In genomic region chr15:75065467-75065850, GRCh38 we compare ENCODE assay signal across 1 cellular context.
TF ChIP-seq lines count a peak whose summit lies in the region.

No MANE protein-coding gene starts in this region.

TF ChIP-seq in HepG2, 621 proteins besides CTCF, POLR2A, EP300 and RAD21 (continued from another document):
- TF ChIP-seq, protein P1, sequence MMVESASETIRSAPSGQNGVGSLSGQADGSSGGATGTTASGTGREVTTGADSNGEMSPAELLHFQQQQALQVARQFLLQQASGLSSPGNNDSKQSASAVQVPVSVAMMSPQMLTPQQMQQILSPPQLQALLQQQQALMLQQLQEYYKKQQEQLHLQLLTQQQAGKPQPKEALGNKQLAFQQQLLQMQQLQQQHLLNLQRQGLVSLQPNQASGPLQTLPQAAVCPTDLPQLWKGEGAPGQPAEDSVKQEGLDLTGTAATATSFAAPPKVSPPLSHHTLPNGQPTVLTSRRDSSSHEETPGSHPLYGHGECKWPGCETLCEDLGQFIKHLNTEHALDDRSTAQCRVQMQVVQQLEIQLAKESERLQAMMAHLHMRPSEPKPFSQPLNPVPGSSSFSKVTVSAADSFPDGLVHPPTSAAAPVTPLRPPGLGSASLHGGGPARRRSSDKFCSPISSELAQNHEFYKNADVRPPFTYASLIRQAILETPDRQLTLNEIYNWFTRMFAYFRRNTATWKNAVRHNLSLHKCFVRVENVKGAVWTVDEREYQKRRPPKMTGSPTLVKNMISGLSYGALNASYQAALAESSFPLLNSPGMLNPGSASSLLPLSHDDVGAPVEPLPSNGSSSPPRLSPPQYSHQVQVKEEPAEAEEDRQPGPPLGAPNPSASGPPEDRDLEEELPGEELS (CRISPR knock-in tag; IDR thresholded peaks at IDR 0.05), result peak; percentile 70; the same call in 1 of the 2 replicates
- TF ChIP-seq EEA1 (CRISPR knock-in tag; IDR thresholded peaks at IDR 0.05; ENCODE audit: borderline replicate concordance) (no peak), ZNF576 (CRISPR knock-in tag; IDR thresholded peaks at IDR 0.05) (no peak), ERF (CRISPR knock-in tag; IDR thresholded peaks at IDR 0.05) (0 out of 2 replicates have a peak, but pooled peaks have one; percentile 41), ARID4A (CRISPR knock-in tag; IDR thresholded peaks at IDR 0.05; ENCODE audit: borderline replicate concordance) (peak; percentile 25; the same call in 1 of the 2 replicates), LCORL (IDR thresholded peaks at IDR 0.05) (no peak), LCORL (CRISPR knock-in tag; IDR thresholded peaks at IDR 0.05) (peak; percentile 31; the same call in 1 of the 2 replicates), SAP130 (CRISPR knock-in tag; IDR thresholded peaks at IDR 0.05; ENCODE audit: low read depth) (peak; percentile 64), ASH2L (IDR thresholded peaks at IDR 0.05; ENCODE audit: insufficient read length, low read depth, low read length) (peak; percentile 22), FOXA3 (CRISPR knock-in tag; IDR thresholded peaks at IDR 0.05) (peak; percentile 53; the same call in 1 of the 2 replicates), HHEX (CRISPR knock-in tag; IDR thresholded peaks at IDR 0.05) (no peak), ZNF205 (CRISPR knock-in tag; IDR thresholded peaks at IDR 0.05) (0 out of 2 replicates have a peak, but pooled peaks have one; percentile 20), ZNF678 (CRISPR knock-in tag; IDR thresholded peaks at IDR 0.05) (no peak), FOSL2 (CRISPR knock-in tag; IDR thresholded peaks at IDR 0.05) (0 out of 2 replicates have a peak, but pooled peaks have one; percentile 38), RXRB (CRISPR knock-in tag; IDR thresholded peaks at IDR 0.05; ENCODE audit: borderline replicate concordance) (peak; percentile 62; the same call in 1 of the 2 replicates), ZNF547 (CRISPR knock-in tag; IDR thresholded peaks at IDR 0.05) (no peak), KDM2A (CRISPR knock-in tag; IDR thresholded peaks at IDR 0.05; ENCODE audit: borderline replicate concordance, low read depth) (0 out of 2 replicates have a peak, but pooled peaks have one; percentile 33), ZGPAT (CRISPR knock-in tag; IDR thresholded peaks at IDR 0.05) (peak; percentile 66), ZNF841 (CRISPR knock-in tag; IDR thresholded peaks at IDR 0.05; ENCODE audit: borderline replicate concordance) (no peak), ZNF687 (CRISPR knock-in tag; IDR thresholded peaks at IDR 0.05) (peak; percentile 36), HDAC2 (CRISPR knock-in tag; IDR thresholded peaks at IDR 0.05) (peak; percentile 62; the same call in 1 of the 2 replicates), ZIK1 (CRISPR knock-in tag; IDR thresholded peaks at IDR 0.05; ENCODE audit: borderline replicate concordance, low read depth) (no peak)
- TF ChIP-seq, protein P2, sequence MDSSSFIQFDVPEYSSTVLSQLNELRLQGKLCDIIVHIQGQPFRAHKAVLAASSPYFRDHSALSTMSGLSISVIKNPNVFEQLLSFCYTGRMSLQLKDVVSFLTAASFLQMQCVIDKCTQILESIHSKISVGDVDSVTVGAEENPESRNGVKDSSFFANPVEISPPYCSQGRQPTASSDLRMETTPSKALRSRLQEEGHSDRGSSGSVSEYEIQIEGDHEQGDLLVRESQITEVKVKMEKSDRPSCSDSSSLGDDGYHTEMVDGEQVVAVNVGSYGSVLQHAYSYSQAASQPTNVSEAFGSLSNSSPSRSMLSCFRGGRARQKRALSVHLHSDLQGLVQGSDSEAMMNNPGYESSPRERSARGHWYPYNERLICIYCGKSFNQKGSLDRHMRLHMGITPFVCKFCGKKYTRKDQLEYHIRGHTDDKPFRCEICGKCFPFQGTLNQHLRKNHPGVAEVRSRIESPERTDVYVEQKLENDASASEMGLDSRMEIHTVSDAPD (CRISPR knock-in tag; IDR thresholded peaks at IDR 0.05), result no peak
- TF ChIP-seq, protein P3, sequence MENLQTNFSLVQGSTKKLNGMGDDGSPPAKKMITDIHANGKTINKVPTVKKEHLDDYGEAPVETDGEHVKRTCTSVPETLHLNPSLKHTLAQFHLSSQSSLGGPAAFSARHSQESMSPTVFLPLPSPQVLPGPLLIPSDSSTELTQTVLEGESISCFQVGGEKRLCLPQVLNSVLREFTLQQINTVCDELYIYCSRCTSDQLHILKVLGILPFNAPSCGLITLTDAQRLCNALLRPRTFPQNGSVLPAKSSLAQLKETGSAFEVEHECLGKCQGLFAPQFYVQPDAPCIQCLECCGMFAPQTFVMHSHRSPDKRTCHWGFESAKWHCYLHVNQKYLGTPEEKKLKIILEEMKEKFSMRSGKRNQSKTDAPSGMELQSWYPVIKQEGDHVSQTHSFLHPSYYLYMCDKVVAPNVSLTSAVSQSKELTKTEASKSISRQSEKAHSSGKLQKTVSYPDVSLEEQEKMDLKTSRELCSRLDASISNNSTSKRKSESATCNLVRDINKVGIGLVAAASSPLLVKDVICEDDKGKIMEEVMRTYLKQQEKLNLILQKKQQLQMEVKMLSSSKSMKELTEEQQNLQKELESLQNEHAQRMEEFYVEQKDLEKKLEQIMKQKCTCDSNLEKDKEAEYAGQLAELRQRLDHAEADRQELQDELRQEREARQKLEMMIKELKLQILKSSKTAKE (CRISPR knock-in tag; IDR thresholded peaks at IDR 0.05; ENCODE audit: borderline replicate concordance), result 0 out of 2 replicates have a peak, but pooled peaks have one; percentile 32
